Comparison of ENCODE assay signal across 8 cellular contexts in the genomic region with DNA sequence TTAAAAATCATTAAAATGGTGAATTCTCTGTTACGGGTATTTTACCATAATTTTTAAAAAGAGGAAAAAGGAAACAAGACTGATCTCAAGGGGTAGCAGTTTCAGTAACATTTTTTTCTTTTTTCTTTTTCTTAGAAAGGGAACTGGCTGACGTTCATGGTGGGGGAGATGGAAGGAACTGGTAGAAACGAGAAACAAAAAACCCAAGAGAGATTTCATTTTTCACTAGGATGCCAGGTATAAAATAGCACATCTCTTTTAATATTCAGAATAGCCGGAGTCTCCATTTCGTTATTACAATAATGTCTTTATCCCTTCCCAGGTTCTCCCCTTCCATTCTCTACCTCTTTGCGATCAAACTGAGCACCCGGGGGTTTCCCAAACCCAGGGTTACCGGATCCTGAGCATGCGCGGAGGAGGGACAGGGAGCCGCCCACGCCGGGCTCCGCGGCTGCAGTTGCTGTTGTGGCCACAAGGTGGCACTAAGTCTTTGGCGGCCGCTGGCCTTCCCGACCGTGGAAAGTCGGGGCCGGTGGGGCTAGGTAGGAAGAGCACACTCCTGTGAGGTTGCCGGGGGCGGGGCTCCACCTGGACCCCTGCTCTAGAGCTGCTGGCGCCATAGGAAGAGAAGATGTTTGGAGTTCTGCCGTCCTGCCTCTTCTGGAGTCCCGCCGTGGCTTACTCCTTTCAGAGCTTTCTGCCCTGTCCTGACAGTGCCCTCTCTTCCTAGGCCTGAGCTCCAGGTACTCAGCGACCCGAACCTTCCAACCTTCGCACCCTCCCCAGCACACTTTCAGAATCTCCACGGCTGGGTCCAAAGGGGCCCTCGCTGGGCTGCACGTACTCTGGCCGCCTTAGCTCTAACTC.
A peak's percentile ranks its signal among the peaks of the same experiment; 100 is the strongest.
DNase-seq lines count a peak whose midpoint lies in the region; ATAC-seq, FAIRE-seq and TF ChIP-seq lines count a peak whose summit lies in the region.

No MANE protein-coding gene starts in this region.

- H2AFZ ChIP-seq in neural cell (ENCODE audit: low read depth, low read length): no peak overlapping the region

- DNase-seq in COLO829 (ENCODE audit: low spot score) (peak; percentile 81), RCC 7860 (ENCODE audit: low spot score) (peak; percentile 40), fibroblast of the conjunctiva (ENCODE audit: low read depth) (peak; percentile 44)
- peak; percentile 87 for DNase-seq in stimulated activated naive CD4-positive, alpha-beta T cell treated with Interleukin-2 at 50 U/mL for 16 hours (lab: John Stamatoyannopoulos, UW)

- no peak for FAIRE-seq in RCC 7860 (lab: Jason Lieb, UNC)

- peaks cover 4% of the 10 kb centered on the region for H3K4me1 Mint-ChIP-seq in activated T-helper 17 cell treated with anti-CD3 and anti-CD28 coated beads, Interleukin-2, amount 50 U/mL, for 72 hours

- H3K4me3 ChIP-seq in neural cell (ENCODE audit: low read length): peak overlapping the region; percentile 27

- ATAC-seq in GM19463 (IDR thresholded peaks at IDR 0.05; ENCODE audit: unreplicated experiment) (peak; percentile 85), HG03571 (IDR thresholded peaks at IDR 0.05; ENCODE audit: unreplicated experiment) (peak; percentile 96)
- peak; percentile 82 for ATAC-seq in activated T-helper 17 cell treated with anti-CD3 and anti-CD28 coated beads, Interleukin-2, amount 50 U/mL, for 72 hours (replicated peaks)

- no peak for TF ChIP-seq EP300 in neural cell (conservative IDR thresholded peaks at IDR 0.05; ENCODE audit: poor library complexity, severe bottlenecking)

- no peaks in the 10 kb centered on the region for H3K27me3 Mint-ChIP-seq in activated T-helper 17 cell treated with anti-CD3 and anti-CD28 coated beads, Interleukin-2, amount 50 U/mL, for 72 hours

- no peaks in the 10 kb centered on the region for H3K27me3 ChIP-seq in neural cell (ENCODE audit: insufficient read depth, low read depth, low read length)

- H3K27ac Mint-ChIP-seq in activated T-helper 17 cell treated with anti-CD3 and anti-CD28 coated beads, Interleukin-2, amount 50 U/mL, for 72 hours: peak overlapping the region; percentile 79

- H3K9me2 ChIP-seq in neural cell (ENCODE audit: insufficient read depth, low read length): no peaks in the 10 kb centered on the region

- H3K36me3 Mint-ChIP-seq in activated T-helper 17 cell treated with anti-CD3 and anti-CD28 coated beads, Interleukin-2, amount 50 U/mL, for 72 hours (ENCODE audit: low read depth): no peaks in the 10 kb centered on the region

- peak overlapping the region; percentile 73 for H3K4me3 Mint-ChIP-seq in activated T-helper 17 cell treated with anti-CD3 and anti-CD28 coated beads, Interleukin-2, amount 50 U/mL, for 72 hours

- peak; percentile 76 for TF ChIP-seq CTCF in neural cell (IDR thresholded peaks at IDR 0.05; ENCODE audit: poor library complexity, severe bottlenecking)

- H3K9ac ChIP-seq in neural cell (ENCODE audit: low read length): no peak overlapping the region

- no peaks in the 10 kb centered on the region for H3K79me2 ChIP-seq in neural cell (replicated peaks; ENCODE audit: insufficient read depth, low read length)

- peak; percentile 67 for TF ChIP-seq RAD21 in neural cell (conservative IDR thresholded peaks at IDR 0.05)

- no peak overlapping the region for H3K27ac ChIP-seq in neural cell (ENCODE audit: low read length)

- no peaks in the 10 kb centered on the region for H3K9me3 Mint-ChIP-seq in activated T-helper 17 cell treated with anti-CD3 and anti-CD28 coated beads, Interleukin-2, amount 50 U/mL, for 72 hours

- H3F3A ChIP-seq in neural cell (ENCODE audit: insufficient read depth, low read length, poor library complexity, severe bottlenecking): no peaks in the 10 kb centered on the region

- no peak overlapping the region for H3K4me2 ChIP-seq in neural cell (ENCODE audit: low read length)

- H3K9me3 ChIP-seq in neural cell (ENCODE audit: low read length): no peaks in the 10 kb centered on the region

- no peaks in the 10 kb centered on the region for H3K36me3 ChIP-seq in neural cell (ENCODE audit: insufficient read depth, low read length)

- no peaks in the 10 kb centered on the region for H4K20me1 ChIP-seq in neural cell (ENCODE audit: insufficient read depth)

TF ChIP-seq in neural cell, 6 proteins besides CTCF, POLR2A, EP300 and RAD21:
- TF ChIP-seq, protein P1, sequence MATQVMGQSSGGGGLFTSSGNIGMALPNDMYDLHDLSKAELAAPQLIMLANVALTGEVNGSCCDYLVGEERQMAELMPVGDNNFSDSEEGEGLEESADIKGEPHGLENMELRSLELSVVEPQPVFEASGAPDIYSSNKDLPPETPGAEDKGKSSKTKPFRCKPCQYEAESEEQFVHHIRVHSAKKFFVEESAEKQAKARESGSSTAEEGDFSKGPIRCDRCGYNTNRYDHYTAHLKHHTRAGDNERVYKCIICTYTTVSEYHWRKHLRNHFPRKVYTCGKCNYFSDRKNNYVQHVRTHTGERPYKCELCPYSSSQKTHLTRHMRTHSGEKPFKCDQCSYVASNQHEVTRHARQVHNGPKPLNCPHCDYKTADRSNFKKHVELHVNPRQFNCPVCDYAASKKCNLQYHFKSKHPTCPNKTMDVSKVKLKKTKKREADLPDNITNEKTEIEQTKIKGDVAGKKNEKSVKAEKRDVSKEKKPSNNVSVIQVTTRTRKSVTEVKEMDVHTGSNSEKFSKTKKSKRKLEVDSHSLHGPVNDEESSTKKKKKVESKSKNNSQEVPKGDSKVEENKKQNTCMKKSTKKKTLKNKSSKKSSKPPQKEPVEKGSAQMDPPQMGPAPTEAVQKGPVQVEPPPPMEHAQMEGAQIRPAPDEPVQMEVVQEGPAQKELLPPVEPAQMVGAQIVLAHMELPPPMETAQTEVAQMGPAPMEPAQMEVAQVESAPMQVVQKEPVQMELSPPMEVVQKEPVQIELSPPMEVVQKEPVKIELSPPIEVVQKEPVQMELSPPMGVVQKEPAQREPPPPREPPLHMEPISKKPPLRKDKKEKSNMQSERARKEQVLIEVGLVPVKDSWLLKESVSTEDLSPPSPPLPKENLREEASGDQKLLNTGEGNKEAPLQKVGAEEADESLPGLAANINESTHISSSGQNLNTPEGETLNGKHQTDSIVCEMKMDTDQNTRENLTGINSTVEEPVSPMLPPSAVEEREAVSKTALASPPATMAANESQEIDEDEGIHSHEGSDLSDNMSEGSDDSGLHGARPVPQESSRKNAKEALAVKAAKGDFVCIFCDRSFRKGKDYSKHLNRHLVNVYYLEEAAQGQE (IDR thresholded peaks at IDR 0.05; ENCODE audit: borderline replicate concordance): no peak
- TF ChIP-seq SMC3 (conservative IDR thresholded peaks at IDR 0.05; ENCODE audit: poor library complexity): peak; percentile 77
